Comparison of ENCODE assay signal across 1 cellular context in the genomic region with DNA sequence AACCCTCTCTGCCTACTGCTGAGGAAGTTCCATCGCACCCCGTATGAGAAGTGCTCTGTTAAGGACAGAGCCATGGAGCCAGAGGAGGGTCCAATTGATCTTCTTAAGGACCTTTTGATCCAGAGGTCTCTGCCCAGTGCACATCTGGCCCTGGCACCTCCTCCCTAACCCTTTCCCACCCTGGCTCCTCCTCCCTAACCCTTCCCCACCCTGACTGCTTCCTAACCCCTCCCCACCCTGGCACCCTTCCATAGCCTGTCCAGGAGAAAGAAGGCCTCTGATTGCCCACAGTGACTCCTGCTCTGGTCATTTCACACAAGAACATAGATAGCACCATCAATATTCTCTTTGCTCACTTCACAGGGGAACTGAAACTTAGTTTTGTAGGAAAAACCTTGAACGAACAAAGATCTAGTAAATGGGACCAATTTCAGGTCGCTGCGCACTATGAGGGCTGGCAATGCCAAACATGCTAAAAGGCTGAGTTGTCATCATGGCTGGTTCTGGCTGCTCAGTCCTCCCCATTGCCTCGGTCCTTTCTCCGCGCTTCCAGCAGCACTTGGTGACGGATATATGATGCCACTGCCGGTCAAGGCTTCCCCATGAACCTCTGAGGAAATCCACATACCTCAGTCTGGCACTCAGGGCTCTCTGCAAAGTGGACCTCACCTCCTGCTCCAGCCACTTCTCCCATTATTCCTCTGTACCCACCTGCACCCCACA.
TF ChIP-seq lines count a peak whose summit lies in the region.

No MANE protein-coding gene starts in this region.

TF ChIP-seq in GM23338, 12 proteins besides CTCF, POLR2A, EP300 and RAD21:
- TF ChIP-seq ZNF462 (CRISPR knock-in tag; IDR thresholded peaks at IDR 0.05) = no peak
- no peak for TF ChIP-seq ZNF114 (CRISPR knock-in tag; IDR thresholded peaks at IDR 0.05)
- TF ChIP-seq REST (IDR thresholded peaks at IDR 0.05; ENCODE audit: unreplicated experiment) = no peak
- no peak for TF ChIP-seq ZNF331 (CRISPR knock-in tag; IDR thresholded peaks at IDR 0.05; ENCODE audit: low read depth)
- no peak for TF ChIP-seq STAT1 (IDR thresholded peaks at IDR 0.05; ENCODE audit: unreplicated experiment)
- TF ChIP-seq CREB1 (CRISPR knock-in tag; IDR thresholded peaks at IDR 0.05; ENCODE audit: low read depth) = no peak
- no peak for TF ChIP-seq NANOG (IDR thresholded peaks at IDR 0.05; ENCODE audit: borderline replicate concordance)
- no peak for TF ChIP-seq POLR2AphosphoS5 (IDR thresholded peaks at IDR 0.05; ENCODE audit: low read depth)
- no peak for TF ChIP-seq EZH2phosphoT487 (IDR thresholded peaks at IDR 0.05; ENCODE audit: unreplicated experiment)
- no peak for TF ChIP-seq ETS1 (IDR thresholded peaks at IDR 0.05)
- TF ChIP-seq JUNB (IDR thresholded peaks at IDR 0.05; ENCODE audit: unreplicated experiment) = no peak
- no peak for TF ChIP-seq EZH2 (IDR thresholded peaks at IDR 0.05; ENCODE audit: low read depth, unreplicated experiment)
